ENCODE assay signal across 1 cellular context in the genomic region with DNA sequence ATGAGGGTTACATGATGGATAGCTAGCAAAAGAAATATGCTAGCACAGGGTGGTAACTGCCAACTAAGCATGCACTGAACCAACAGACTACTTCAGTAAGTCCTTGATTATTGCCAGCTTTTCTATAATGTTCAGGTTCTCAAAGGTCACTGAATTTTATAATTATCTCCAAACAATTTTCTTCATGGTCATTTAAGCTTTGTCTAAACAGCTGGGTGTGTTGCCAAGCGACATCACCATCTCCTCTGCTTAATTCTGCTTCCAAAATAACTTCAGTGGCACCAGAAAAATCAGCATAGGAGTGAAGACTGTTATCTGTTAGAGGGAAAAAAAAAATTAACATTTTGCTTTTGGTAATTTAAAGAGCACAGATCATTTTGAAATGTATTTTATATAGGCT.
TF ChIP-seq lines count a peak whose summit lies in the region.

No MANE protein-coding gene starts in this region.

TF ChIP-seq in GM12878, 131 proteins besides CTCF, POLR2A, EP300 and RAD21 (continued from another document):
- TF ChIP-seq, protein P1, sequence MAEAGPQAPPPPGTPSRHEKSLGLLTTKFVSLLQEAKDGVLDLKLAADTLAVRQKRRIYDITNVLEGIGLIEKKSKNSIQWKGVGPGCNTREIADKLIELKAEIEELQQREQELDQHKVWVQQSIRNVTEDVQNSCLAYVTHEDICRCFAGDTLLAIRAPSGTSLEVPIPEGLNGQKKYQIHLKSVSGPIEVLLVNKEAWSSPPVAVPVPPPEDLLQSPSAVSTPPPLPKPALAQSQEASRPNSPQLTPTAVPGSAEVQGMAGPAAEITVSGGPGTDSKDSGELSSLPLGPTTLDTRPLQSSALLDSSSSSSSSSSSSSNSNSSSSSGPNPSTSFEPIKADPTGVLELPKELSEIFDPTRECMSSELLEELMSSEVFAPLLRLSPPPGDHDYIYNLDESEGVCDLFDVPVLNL (IDR thresholded peaks at IDR 0.05; ENCODE audit: low read depth, low read length) = no peak
- TF ChIP-seq GATAD2B (conservative IDR thresholded peaks at IDR 0.05; ENCODE audit: low read depth) (no peak), HDAC6 (IDR thresholded peaks at IDR 0.05; ENCODE audit: unreplicated experiment) (no peak), ZZZ3 (IDR thresholded peaks at IDR 0.05; ENCODE audit: control insufficient read depth, insufficient read length, low read depth) (no peak)
